Comparison of ENCODE assay signal across 2 cellular contexts in genomic region chr12:114013601-114014345, GRCh38.
TF ChIP-seq lines count a peak whose summit lies in the region.

No MANE protein-coding gene starts in this region.

TF ChIP-seq in A549, 52 proteins besides CTCF, POLR2A, EP300 and RAD21:
- TF ChIP-seq, protein P1, sequence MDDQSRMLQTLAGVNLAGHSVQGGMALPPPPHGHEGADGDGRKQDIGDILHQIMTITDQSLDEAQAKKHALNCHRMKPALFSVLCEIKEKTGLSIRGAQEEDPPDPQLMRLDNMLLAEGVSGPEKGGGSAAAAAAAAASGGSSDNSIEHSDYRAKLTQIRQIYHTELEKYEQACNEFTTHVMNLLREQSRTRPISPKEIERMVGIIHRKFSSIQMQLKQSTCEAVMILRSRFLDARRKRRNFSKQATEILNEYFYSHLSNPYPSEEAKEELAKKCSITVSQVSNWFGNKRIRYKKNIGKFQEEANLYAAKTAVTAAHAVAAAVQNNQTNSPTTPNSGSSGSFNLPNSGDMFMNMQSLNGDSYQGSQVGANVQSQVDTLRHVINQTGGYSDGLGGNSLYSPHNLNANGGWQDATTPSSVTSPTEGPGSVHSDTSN (IDR thresholded peaks at IDR 0.05), result no peak
- TF ChIP-seq ZFP36 (IDR thresholded peaks at IDR 0.05; ENCODE audit: borderline replicate concordance, partially characterized antibody) (no peak), FOSL2 (IDR thresholded peaks at IDR 0.05) (no peak), FOSL2 (CRISPR knock-in tag; IDR thresholded peaks at IDR 0.05) (no peak), ZNF302 (CRISPR knock-in tag; IDR thresholded peaks at IDR 0.05) (no peak)
- TF ChIP-seq, protein P2, sequence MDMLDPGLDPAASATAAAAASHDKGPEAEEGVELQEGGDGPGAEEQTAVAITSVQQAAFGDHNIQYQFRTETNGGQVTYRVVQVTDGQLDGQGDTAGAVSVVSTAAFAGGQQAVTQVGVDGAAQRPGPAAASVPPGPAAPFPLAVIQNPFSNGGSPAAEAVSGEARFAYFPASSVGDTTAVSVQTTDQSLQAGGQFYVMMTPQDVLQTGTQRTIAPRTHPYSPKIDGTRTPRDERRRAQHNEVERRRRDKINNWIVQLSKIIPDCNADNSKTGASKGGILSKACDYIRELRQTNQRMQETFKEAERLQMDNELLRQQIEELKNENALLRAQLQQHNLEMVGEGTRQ (IDR thresholded peaks at IDR 0.05), result no peak

TF ChIP-seq in H1, 55 proteins besides CTCF, POLR2A, EP300 and RAD21:
- TF ChIP-seq NANOG (IDR thresholded peaks at IDR 0.05; ENCODE audit: insufficient read depth, low read depth, low read length, poor library complexity, severe bottlenecking) (no peak), HDAC6 (IDR thresholded peaks at IDR 0.05; ENCODE audit: low read depth, low read length) (no peak), SIRT6 (IDR thresholded peaks at IDR 0.05; ENCODE audit: low read length) (no peak), NRF1 (IDR thresholded peaks at IDR 0.05; ENCODE audit: low read depth, low read length) (no peak), PHF8 (conservative IDR thresholded peaks at IDR 0.05; ENCODE audit: low read depth, low read length) (no peak), TBP (IDR thresholded peaks at IDR 0.05; ENCODE audit: low read depth, low read length) (no peak), MAFK (IDR thresholded peaks at IDR 0.05; ENCODE audit: low read depth, low read length) (no peak), TCF12 (IDR thresholded peaks at IDR 0.05; ENCODE audit: low read depth, low read length) (no peak), CREB1 (IDR thresholded peaks at IDR 0.05) (no peak)
TF ChIP-seq in H1: peak in this region for 0.
